ENCODE assay signal across 24 cellular contexts in genomic region chr5:38749861-38750260, GRCh38.
DNase-seq lines count a peak whose midpoint lies in the region; ATAC-seq, FAIRE-seq and TF ChIP-seq lines count a peak whose summit lies in the region.
"Had no signal": no experiment of that assay in that cellular context is flagged by ENCODE, and none has a peak within 500 bp of the region (broad histone marks: within the 10 kb centered on the region; RNA-seq: fewer than 3 reads in every experiment).

No MANE protein-coding gene starts in this region.

- in situ Hi-C loops in IMR-90 (cut with MboI; ENCODE audit: low sequenced_read_pairs): no loop called here

- H3K14ac ChIP-seq in IMR-90 (replicated peaks; ENCODE audit: low read depth, low read length) (no peak overlapping the region), H1 (ENCODE audit: insufficient read length) (no peak overlapping the region), neuronal stem cell (ENCODE audit: low read length) (no peak overlapping the region)

- TF ChIP-seq RAD21 in IMR-90 (IDR thresholded peaks at IDR 0.05; ENCODE audit: low read length) (no peak), H1 (IDR thresholded peaks at IDR 0.05 in 1 of 2, conservative IDR thresholded peaks at IDR 0.05 in 1 of 2; ENCODE audit: low read depth in 2 of 2, low read length in 2 of 2) (no peak)

- no peak for TF ChIP-seq CTCF in IMR-90 (conservative IDR thresholded peaks at IDR 0.05; ENCODE audit: low read depth, low read length)
- no peak for TF ChIP-seq CTCF in H1 (IDR thresholded peaks at IDR 0.05; ENCODE audit: control extremely low read depth in 1 of 3, insufficient read depth in 1 of 3, low read depth in 1 of 3, low read length in 3 of 3)

- peaks cover 26% of the 10 kb centered on the region for H3K27me3 ChIP-seq in IMR-90 (ENCODE audit: control insufficient read depth, insufficient read depth, low read length)
- no peaks in the 10 kb centered on the region for H3K27me3 ChIP-seq in H1 (replicated peaks in 1 of 4; ENCODE audit: control insufficient read depth in 3 of 4, extremely low read depth in 1 of 4, insufficient read depth in 3 of 4, low read length in 3 of 4)
- H3K27me3 ChIP-seq in neuronal stem cell (ENCODE audit: control insufficient read depth in 3 of 3, insufficient read depth in 3 of 3, low read depth in 1 of 3, low read length in 3 of 3): no peaks in the 10 kb centered on the region
- H3K27me3 ChIP-seq: BE2C, BLaER1 had no signal

- H3K27ac ChIP-seq in IMR-90 (ENCODE audit: insufficient read depth, low read length) (no peak overlapping the region), H1 (ENCODE audit: low read depth, low read length) (no peak overlapping the region), neuronal stem cell (replicated peaks; ENCODE audit: low read length) (no peak overlapping the region)
- H3K27ac ChIP-seq: 22Rv1, A549, BLaER1 had no signal

- TF ChIP-seq EP300 in H1 (IDR thresholded peaks at IDR 0.05; ENCODE audit: borderline replicate concordance in 1 of 2, low read depth in 2 of 2, low read length in 2 of 2): no peak

- no peak for FAIRE-seq in H1 (lab: Jason Lieb, UNC)
- FAIRE-seq: A549, G401.6, GM12892, GM18507 had no signal

- no peaks in the 10 kb centered on the region for H3K9me1 ChIP-seq in IMR-90 (ENCODE audit: insufficient read depth, low read length)

- no TSS peak for BruUV-seq in IMR-90 (replicated peaks; lab: Mats Ljungman, UMichigan)

- H4K20me1 ChIP-seq in IMR-90 (ENCODE audit: insufficient read depth, low read length): no peaks in the 10 kb centered on the region
- H4K20me1 ChIP-seq in H1 (replicated peaks in 1 of 2; ENCODE audit: control insufficient read depth in 1 of 2, insufficient read depth in 2 of 2, low read length in 2 of 2): no peaks in the 10 kb centered on the region
- H4K20me1 ChIP-seq: BLaER1 had no signal

- WGBS in IMR-90 (ENCODE audit: extremely low coverage in 2 of 2, insufficient read length in 1 of 2), 2 experiments: no CpG with 5 or more reads among the region's 3 CpGs
- 83% methylated on average over 3 of the region's 3 CpGs; no CpG with 5 or more reads in 1 of the 2 experiments for WGBS in H1 (ENCODE audit: extremely low coverage in 1 of 2, insufficient coverage in 1 of 2, insufficient read length in 1 of 2, insufficient replicate concordance in 2 of 2, low coverage in 1 of 2, low lambda C conversion rate in 2 of 2, missing lambda C conversion rate in 1 of 2), 2 experiments
- WGBS in neuronal stem cell (ENCODE audit: extremely low coverage in 2 of 2, insufficient read length in 2 of 2, insufficient replicate concordance in 1 of 2), 2 donors: no CpG with 5 or more reads among the region's 3 CpGs

- no peak overlapping the region for H4K91ac ChIP-seq in IMR-90 (ENCODE audit: insufficient read depth, low read depth, low read length)
- H4K91ac ChIP-seq in H1 (replicated peaks; ENCODE audit: insufficient read length, low read length): no peak overlapping the region
- no peak overlapping the region for H4K91ac ChIP-seq in neuronal stem cell (ENCODE audit: low read depth, low read length, poor library complexity)

- no peak overlapping the region for H3K4ac ChIP-seq in IMR-90 (ENCODE audit: low read depth, low read length)
- no peak overlapping the region for H3K4ac ChIP-seq in H1 (replicated peaks; ENCODE audit: insufficient read length, low read depth, low read length)
- H3K4ac ChIP-seq in neuronal stem cell (ENCODE audit: low read length): no peak overlapping the region

- CTCF ChIA-PET in IMR-90 (lab: Yijun Ruan, JAX): no interaction called here
- CTCF ChIA-PET in H1 (lab: Charles Lee; ENCODE audit: partially characterized antibody): interaction anchor here (0.6 to 3.7 kb wide), 10 partner anchors 15 to 936 kb away, joined by 3 to 28 read pairs (median 6); no protein-coding TSS in a partner anchor

- H2BK120ac ChIP-seq in IMR-90 (ENCODE audit: low read depth, low read length) (no peak overlapping the region), H1 (replicated peaks; ENCODE audit: low read depth, low read length) (no peak overlapping the region), neuronal stem cell (ENCODE audit: low read depth, low read length) (no peak overlapping the region)

- no peak overlapping the region for H3K56ac ChIP-seq in IMR-90 (ENCODE audit: extremely low read depth, insufficient read depth, low read length)
- no peak overlapping the region for H3K56ac ChIP-seq in H1 (replicated peaks; ENCODE audit: insufficient read length, low read depth, low read length)

- no peak overlapping the region for H3K4me3 ChIP-seq in IMR-90 (ENCODE audit: insufficient read depth, low read depth, low read length)
- H3K4me3 ChIP-seq in H1 (ENCODE audit: extremely low read depth in 1 of 4, insufficient read depth in 2 of 4, low read depth in 3 of 4, low read length in 4 of 4): no peak overlapping the region
- H3K4me3 ChIP-seq in neuronal stem cell (ENCODE audit: low read length in 2 of 2): no peak overlapping the region
- H3K4me3 ChIP-seq: A549, BLaER1 had no signal

- H2AFZ ChIP-seq in IMR-90 (replicated peaks; ENCODE audit: low read length, poor library complexity) (no peak overlapping the region), H1 (ENCODE audit: low read length) (peak overlapping the region; percentile 8; the same call in 1 of the 2 replicates), neuronal stem cell (ENCODE audit: low read length) (peak overlapping the region; percentile 1)

- no peak for DNase-seq in IMR-90
- DNase-seq in H1 (ENCODE audit: low read depth in 1 of 2, low spot score in 2 of 2): no peak
- no peak for DNase-seq in neuronal stem cell (ENCODE audit: low spot score)
- no peak for DNase-seq in DMS79 (lab: John Stamatoyannopoulos, UW)
- no peak for DNase-seq in Ammon's horn (ENCODE audit: low spot score)
- DNase-seq in NCI-H1048 (lab: John Stamatoyannopoulos, UW): no peak
- DNase-seq: AML-193; BE2C; C1 segment of cervical spinal cord; CD4-positive, alpha-beta memory T cell; CD4-positive, CD25-positive, alpha-beta regulatory T cell; CD8-positive, alpha-beta memory T cell; COR-L47; DMS 273 treated with DMSO at 0.1 percent for 48 hours; DMS153; DMS53; DMS79 treated with DMSO at 0.1 percent for 48 hours; GF-D8 had no signal

- H3K4me2 ChIP-seq in IMR-90 (ENCODE audit: low read depth, low read length): no peak overlapping the region
- no peak overlapping the region for H3K4me2 ChIP-seq in H1 (ENCODE audit: insufficient read depth in 1 of 2, low read depth in 2 of 2, low read length in 2 of 2)
- H3K4me2 ChIP-seq in neuronal stem cell (ENCODE audit: insufficient read depth, low read length, poor library complexity, severe bottlenecking): no peak overlapping the region
- H3K4me2 ChIP-seq: A549, BLaER1 had no signal

- POLR2A ChIA-PET in IMR-90 (lab: Charles Lee; ENCODE audit: unreplicated experiment): no interaction called here
- POLR2A ChIA-PET in H1 (lab: Charles Lee; ENCODE audit: partially characterized antibody): no interaction called here

- H3K9me3 ChIP-seq in IMR-90 (ENCODE audit: control insufficient read depth, insufficient read depth, low read length) (no peaks in the 10 kb centered on the region), H1 (ENCODE audit: insufficient read depth in 2 of 2, low read depth in 1 of 2, low read length in 1 of 2) (no peaks in the 10 kb centered on the region), neuronal stem cell (replicated peaks in 1 of 2; ENCODE audit: control insufficient read depth in 2 of 2, insufficient read depth in 1 of 2, low read depth in 1 of 2, low read length in 2 of 2) (no peaks in the 10 kb centered on the region)
- H3K9me3 ChIP-seq: A549, BE2C, BLaER1 had no signal

- H2AK5ac ChIP-seq in IMR-90 (ENCODE audit: low read depth, low read length) (peak overlapping the region; percentile 32; the same call in 1 of the 2 replicates), H1 (ENCODE audit: low read depth, low read length) (no peak overlapping the region), neuronal stem cell (ENCODE audit: low read depth, low read length) (no peak overlapping the region)

- H3K36me3 ChIP-seq in IMR-90 (ENCODE audit: control insufficient read depth, insufficient read depth, low read length) (no peaks in the 10 kb centered on the region), H1 (ENCODE audit: control insufficient read depth in 2 of 4, insufficient read depth in 4 of 4, low read length in 3 of 4) (no peaks in the 10 kb centered on the region), neuronal stem cell (replicated peaks in 1 of 2; ENCODE audit: control insufficient read depth in 2 of 2, insufficient read depth in 2 of 2, low read length in 2 of 2) (no peaks in the 10 kb centered on the region)
- H3K36me3 ChIP-seq: BE2C, BLaER1 had no signal

- H3K4me1 ChIP-seq in IMR-90 (ENCODE audit: control insufficient read depth, insufficient read depth, low read length): peaks cover 2% of the 10 kb centered on the region; the same call in 1 of the 2 replicates
- no peaks in the 10 kb centered on the region for H3K4me1 ChIP-seq in H1 (replicated peaks in 1 of 4; ENCODE audit: control insufficient read depth in 3 of 4, insufficient read depth in 4 of 4, low read length in 3 of 4)
- H3K4me1 ChIP-seq in neuronal stem cell (ENCODE audit: control insufficient read depth in 2 of 2, insufficient read depth in 1 of 2, low read depth in 1 of 2, low read length in 2 of 2): peaks cover 0 to 3% of the 10 kb centered on the region in 2 donors
- H3K4me1 ChIP-seq: BE2C, BLaER1 had no signal

- no peak overlapping the region for H2BK5ac ChIP-seq in IMR-90 (ENCODE audit: low read depth, low read length, poor library complexity, severe bottlenecking)
- no peak overlapping the region for H2BK5ac ChIP-seq in H1 (ENCODE audit: low read depth, low read length)
- H2BK5ac ChIP-seq in neuronal stem cell (ENCODE audit: low read length): no peak overlapping the region

- H4K5ac ChIP-seq in IMR-90 (ENCODE audit: low read depth, low read length) (no peak overlapping the region), H1 (ENCODE audit: insufficient read length, low read depth, low read length) (no peak overlapping the region)

- H3K9ac ChIP-seq in IMR-90 (ENCODE audit: low read depth, low read length) (no peak overlapping the region), H1 (replicated peaks in 1 of 4; ENCODE audit: extremely low read depth in 1 of 4, low read depth in 3 of 4, low read length in 3 of 4) (no peak overlapping the region), neuronal stem cell (ENCODE audit: low read depth, low read length, poor library complexity) (no peak overlapping the region)
- H3K9ac ChIP-seq: BLaER1 had no signal

- H2BK20ac ChIP-seq in IMR-90 (ENCODE audit: low read depth, low read length) (no peak overlapping the region), H1 (ENCODE audit: low read length) (no peak overlapping the region)

- H3K18ac ChIP-seq in IMR-90 (ENCODE audit: low read depth, low read length) (no peak overlapping the region), H1 (ENCODE audit: extremely low read depth, low read length) (no peak overlapping the region), neuronal stem cell (ENCODE audit: low read length) (no peak overlapping the region)

- no peak overlapping the region for H2AK9ac ChIP-seq in IMR-90 (replicated peaks; ENCODE audit: low read depth, low read length, poor library complexity)

- no peak for TF ChIP-seq POLR2A in IMR-90 (IDR thresholded peaks at IDR 0.05; ENCODE audit: low read depth, low read length)
- no peak for TF ChIP-seq POLR2A in H1 (IDR thresholded peaks at IDR 0.05; ENCODE audit: control extremely low read depth in 1 of 2, low read depth in 2 of 2, low read length in 2 of 2)

- no peak for ATAC-seq in IMR-90 (ENCODE audit: low read depth)
- ATAC-seq: A549 had no signal

- H4K8ac ChIP-seq in IMR-90 (ENCODE audit: low read depth in 2 of 2, low read length in 2 of 2) (no peak overlapping the region), H1 (ENCODE audit: extremely low read depth, insufficient read depth, low read length) (no peak overlapping the region), neuronal stem cell (ENCODE audit: low read depth, low read length) (no peak overlapping the region)

- H3K79me1 ChIP-seq in IMR-90 (ENCODE audit: low read depth in 1 of 2, low read length in 2 of 2): no peaks in the 10 kb centered on the region
- no peaks in the 10 kb centered on the region for H3K79me1 ChIP-seq in H1 (ENCODE audit: low read depth, low read length)
- no peaks in the 10 kb centered on the region for H3K79me1 ChIP-seq in neuronal stem cell (ENCODE audit: low read depth, low read length)

- H2BK12ac ChIP-seq in H1 (ENCODE audit: low read depth, low read length) (no peak overlapping the region), neuronal stem cell (ENCODE audit: low read length) (no peak overlapping the region)

- no peaks in the 10 kb centered on the region for H3K79me2 ChIP-seq in H1 (ENCODE audit: control insufficient read depth in 1 of 2, insufficient read depth in 2 of 2, low read length in 2 of 2)

- dilution Hi-C loops in IMR-90 (cut with HindIII; ENCODE audit: low sequenced_read_pairs, unreplicated experiment): no loop called here

- no peak overlapping the region for H3K23ac ChIP-seq in IMR-90 (ENCODE audit: low read depth, low read length)
- H3K23ac ChIP-seq in H1 (ENCODE audit: insufficient read length): no peak overlapping the region
- H3K23ac ChIP-seq in neuronal stem cell (ENCODE audit: low read depth, low read length, poor library complexity): no peak overlapping the region

- no peaks in the 10 kb centered on the region for H3K23me2 ChIP-seq in H1 (ENCODE audit: low read depth, low read length)

- H2BK15ac ChIP-seq in IMR-90 (ENCODE audit: low read depth, low read length) (no peak overlapping the region), H1 (ENCODE audit: low read length) (no peak overlapping the region), neuronal stem cell (ENCODE audit: low read length) (no peak overlapping the region)

- intact Hi-C loops in IMR-90 (cut with micrococcal nuclease): no loop called here
